ENCODE assay signal across 16 cellular contexts in the genomic region with DNA sequence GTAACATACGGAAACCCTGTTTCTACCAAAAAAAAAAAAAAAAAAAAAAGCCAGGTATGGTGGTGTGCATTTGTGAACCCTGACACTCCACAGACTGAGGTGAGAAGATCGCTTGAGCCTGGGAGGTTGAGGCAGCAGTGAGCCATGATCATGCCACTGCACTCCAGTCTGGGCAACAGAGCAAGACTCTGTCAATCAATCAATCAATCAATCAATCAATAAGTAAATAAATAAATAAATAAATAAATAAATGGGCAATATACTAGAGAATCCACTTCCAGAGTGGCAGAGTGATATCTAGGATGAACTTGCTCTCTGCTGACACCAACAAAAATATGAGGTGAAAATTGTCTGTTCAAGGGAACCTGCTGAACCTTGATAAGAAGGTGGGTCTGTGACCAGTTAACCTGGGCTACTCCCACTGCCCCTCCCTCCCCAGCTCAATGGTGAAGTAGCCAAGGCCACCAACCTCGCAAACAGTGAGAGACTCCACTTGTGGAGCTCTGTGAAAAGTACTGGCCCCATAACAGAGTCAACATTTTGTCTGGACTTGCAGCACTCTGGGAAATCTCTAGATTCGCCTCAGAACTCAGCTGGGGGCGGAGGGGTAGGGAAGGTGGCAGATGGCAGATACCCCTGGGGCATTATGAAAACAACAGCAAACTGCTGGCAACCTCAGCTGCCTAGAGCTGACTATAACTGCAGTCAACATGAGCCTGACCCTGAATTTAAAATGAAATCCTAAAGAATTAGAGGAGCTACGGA.
"Had no signal": no experiment of that assay in that cellular context is flagged by ENCODE, and none has a peak within 500 bp of the region (broad histone marks: within the 10 kb centered on the region; RNA-seq: fewer than 3 reads in every experiment).

No MANE protein-coding gene starts in this region.

- DNase-seq: activated CD4-positive, alpha-beta memory T cell treated with anti-CD3 and anti-CD28 coated beads for 36 hours; activated effector memory CD4-positive, alpha-beta T cell treated with anti-CD3 and anti-CD28 coated beads, Interleukin-2, amount 50 U/mL, for 16 hours; amniotic stem cell; dorsolateral prefrontal cortex; kidney; left ventricle myocardium superior; natural killer cell; nucleus accumbens; spleen; stomach had no signal

- H3K36me3 ChIP-seq: spleen, stomach had no signal

- H3K9me3 ChIP-seq: stomach had no signal

- H3K27me3 ChIP-seq: hepatocyte, stomach had no signal

- H3K4me1 Mint-ChIP-seq: memory B cell, natural killer cell had no signal

- H3K4me3 ChIP-seq: dorsolateral prefrontal cortex, hepatocyte, spleen, stomach had no signal

- H3K27ac ChIP-seq: dorsolateral prefrontal cortex, hepatocyte, spleen, VCaP had no signal

- H3K36me3 Mint-ChIP-seq: activated CD4-positive, alpha-beta memory T cell treated with anti-CD3 and anti-CD28 coated beads for 36 hours; activated naive CD4-positive, alpha-beta T cell treated with anti-CD3 and anti-CD28 coated beads, Interleukin-2, amount 50 U/mL, for 72 hours; natural killer cell had no signal

- H3K4me3 Mint-ChIP-seq: activated CD4-positive, alpha-beta memory T cell treated with anti-CD3 and anti-CD28 coated beads for 36 hours; memory B cell; natural killer cell had no signal

- H3K4me1 ChIP-seq: spleen had no signal

- ATAC-seq: activated naive CD4-positive, alpha-beta T cell treated with anti-CD3 and anti-CD28 coated beads, Interleukin-2, amount 50 U/mL, for 72 hours; esophagus mucosa; left ventricle myocardium superior; natural killer cell; sciatic nerve had no signal

- H3K27ac Mint-ChIP-seq: activated CD4-positive, alpha-beta memory T cell treated with anti-CD3 and anti-CD28 coated beads for 36 hours; activated naive CD4-positive, alpha-beta T cell treated with anti-CD3 and anti-CD28 coated beads, Interleukin-2, amount 50 U/mL, for 72 hours; memory B cell; natural killer cell had no signal
